In genomic region chr20:34514897-34515483, GRCh38 we compare ENCODE assay signal across 8 cellular contexts. TPM values are rescaled to one million over a fixed set of nuclear protein-coding genes. Genes with fewer than 3 reads are reported as not detected.
DNase-seq lines count a peak whose midpoint lies in the region; ATAC-seq and TF ChIP-seq lines count a peak whose summit lies in the region.

No MANE protein-coding gene starts in this region.

- H3K9me3 ChIP-seq in left lung (no peaks in the 10 kb centered on the region), thyroid gland (no peaks in the 10 kb centered on the region)

- no peak for TF ChIP-seq CTCF in left lung (IDR thresholded peaks at IDR 0.05)
- no peak for TF ChIP-seq CTCF in thyroid gland (IDR thresholded peaks at IDR 0.05)

- WGBS in thyroid gland, 2 donors, result 21 to 26% methylated on average over 19 of the region's 19 CpGs

- H3K27me3 ChIP-seq in left lung (no peaks in the 10 kb centered on the region), thyroid gland (no peaks in the 10 kb centered on the region)

- intact Hi-C loops in left lung (cut with DNase I), result no loop called here
- intact Hi-C loops in thyroid gland (cut with DNase I), result no loop called here

- H3K36me3 Mint-ChIP-seq in activated CD8-positive, alpha-beta memory T cell treated with anti-CD3 and anti-CD28 coated beads, Interleukin-2, amount 10 ng/mL, durations not matched to agents 7 days and 5 days, result peaks cover 13% of the 10 kb centered on the region

- H3K4me1 Mint-ChIP-seq in activated CD8-positive, alpha-beta memory T cell treated with anti-CD3 and anti-CD28 coated beads, Interleukin-2, amount 10 ng/mL, durations not matched to agents 7 days and 5 days, result peaks cover 26% of the 10 kb centered on the region

- H3K27ac ChIP-seq in left lung (peak overlapping the region; percentile 94 to 98), thyroid gland (peak overlapping the region; percentile 83 to 99 (median 95))

- H3K4me3 ChIP-seq in left lung (peak overlapping the region; percentile 82 to 93), thyroid gland (replicated peaks in 1 of 3) (peak overlapping the region in 2 of 3 donors; percentile 55 to 75)

- no peak for DNase-seq in activated CD8-positive, alpha-beta memory T cell treated with anti-CD3 and anti-CD28 coated beads, Interleukin-2, amount 10 ng/mL, durations not matched to agents 7 days and 5 days
- DNase-seq in activated CD8-positive, alpha-beta memory T cell treated with anti-CD3 and anti-CD28 coated beads for 24 hours, result no peak
- DNase-seq in amniotic epithelial cell (ENCODE audit: low read depth) (peak; percentile 29), left lung (no peak), thyroid gland (no peak), NCI-H146 (lab: John Stamatoyannopoulos, UW) (no peak), 8988T (no peak)
- no peak for DNase-seq in stimulated activated CD4-positive, alpha-beta T cell treated with anti-CD3 and anti-CD28 coated beads, Interleukin-1b, Interleukin-23, amount 100 ng/mL, for 48 hours

- CTCF ChIA-PET in activated CD8-positive, alpha-beta memory T cell treated with anti-CD3 and anti-CD28 coated beads, Interleukin-2, amount 10 ng/mL, durations not matched to agents 7 days and 5 days (lab: Charles Lee), result interaction anchor here (0.8 to 7.7 kb wide), 13 partner anchors 9 to 795 kb away, joined by 3 to 110 read pairs (median 5); partner anchors contain the start of gene AHCY

- H3K4me1 ChIP-seq in left lung (peaks cover 15 to 45% of the 10 kb centered on the region in 2 donors), thyroid gland (peaks cover 31 to 57% of the 10 kb centered on the region in 2 donors)

- no peaks in the 10 kb centered on the region for H3K27me3 Mint-ChIP-seq in activated CD8-positive, alpha-beta memory T cell treated with anti-CD3 and anti-CD28 coated beads, Interleukin-2, amount 10 ng/mL, durations not matched to agents 7 days and 5 days

- H3K36me3 ChIP-seq in left lung (peaks cover 0 to 25% of the 10 kb centered on the region in 2 donors), thyroid gland (no peaks in the 10 kb centered on the region)

- peak overlapping the region; percentile 96 for H3K4me3 Mint-ChIP-seq in activated CD8-positive, alpha-beta memory T cell treated with anti-CD3 and anti-CD28 coated beads, Interleukin-2, amount 10 ng/mL, durations not matched to agents 7 days and 5 days

- peak overlapping the region; percentile 97 for H3K27ac Mint-ChIP-seq in activated CD8-positive, alpha-beta memory T cell treated with anti-CD3 and anti-CD28 coated beads, Interleukin-2, amount 10 ng/mL, durations not matched to agents 7 days and 5 days

- ATAC-seq in activated CD8-positive, alpha-beta memory T cell treated with anti-CD3 and anti-CD28 coated beads, Interleukin-2, amount 10 ng/mL, durations not matched to agents 7 days and 5 days, result peak; percentile 24
- ATAC-seq in left lung, result no peak

- H3K9me3 Mint-ChIP-seq in activated CD8-positive, alpha-beta memory T cell treated with anti-CD3 and anti-CD28 coated beads, Interleukin-2, amount 10 ng/mL, durations not matched to agents 7 days and 5 days (ENCODE audit: low read depth), result no peaks in the 10 kb centered on the region

- TF ChIP-seq POLR2A in thyroid gland (IDR thresholded peaks at IDR 0.05), result no peak

RNA-seq across cellular contexts. Expression of gene DYNLRB1, which starts 1.2 kb away (rescaled TPM):
- total RNA-seq in activated CD8-positive, alpha-beta memory T cell treated with anti-CD3 and anti-CD28 coated beads, Interleukin-2, amount 10 ng/mL, durations not matched to agents 7 days and 5 days, result 10 to 100 TPM; 88.5 to 93.6 TPM
- total RNA-seq in left lung, result 100 to 1,000 TPM; 110 to 133 TPM
- total RNA-seq in thyroid gland, result 100 to 1,000 TPM; 119 to 231 (median 210) TPM

RNA-seq across cellular contexts. Expression of gene MAP1LC3A, which starts 43.5 kb away (rescaled TPM):
- 1 to 10 TPM; 4.7 to 5.2 TPM for total RNA-seq in activated CD8-positive, alpha-beta memory T cell treated with anti-CD3 and anti-CD28 coated beads, Interleukin-2, amount 10 ng/mL, durations not matched to agents 7 days and 5 days
- 10 to 100 TPM; 17.4 to 68.8 TPM for total RNA-seq in left lung
- total RNA-seq in thyroid gland, result 100 to 1,000 TPM; 119 to 163 (median 130) TPM
